ENCODE assay signal across 8 cellular contexts in genomic region chr15:63212050-63212973, GRCh38. TPM values are rescaled to one million over a fixed set of nuclear protein-coding genes. Genes with fewer than 3 reads are reported as not detected.
A peak's percentile ranks its signal among the peaks of the same experiment; 100 is the strongest.
DNase-seq lines count a peak whose midpoint lies in the region; ATAC-seq and TF ChIP-seq lines count a peak whose summit lies in the region.

No MANE protein-coding gene starts in this region.

- peak overlapping the region; percentile 3 for H3K4me3 ChIP-seq in LNCaP clone FGC (ENCODE audit: low read depth, low read length)

- peak overlapping the region; percentile 28 for H3K4me3 Mint-ChIP-seq in activated CD4-positive, alpha-beta T cell treated with anti-CD3 and anti-CD28 coated beads, Interleukin-2, amount 10 ng/mL, durations not matched to agents 7 days and 5 days
- peak overlapping the region; percentile 64 for H3K4me3 Mint-ChIP-seq in natural killer cell

- no peak for DNase-seq in activated CD4-positive, alpha-beta T cell treated with anti-CD3 and anti-CD28 coated beads, Interleukin-2, amount 10 ng/mL, durations not matched to agents 7 days and 5 days
- no peak for DNase-seq in activated CD4-positive, alpha-beta T cell treated with anti-CD3 and anti-CD28 coated beads for 4 hours
- DNase-seq in LNCaP clone FGC (ENCODE audit: low read depth) = peak; percentile 92
- DNase-seq in caudate nucleus (lab: John Stamatoyannopoulos, UW) = no peak
- DNase-seq in natural killer cell = no peak
- DNase-seq in DMS79 (lab: John Stamatoyannopoulos, UW) = no peak
- no peak for DNase-seq in NCI-H2227 treated with DMSO at 0.1 percent for 48 hours (lab: John Stamatoyannopoulos, UW)
- no peak for DNase-seq in NAMALWA (ENCODE audit: low spot score)

- ATAC-seq in natural killer cell = peak; percentile 17 to 66 (median 41)

- POLR2A ChIA-PET in activated CD4-positive, alpha-beta T cell treated with anti-CD3 and anti-CD28 coated beads, Interleukin-2, amount 10 ng/mL, durations not matched to agents 7 days and 5 days (lab: Charles Lee) = no interaction called here

- TF ChIP-seq CTCF in LNCaP clone FGC (IDR thresholded peaks at IDR 0.05; ENCODE audit: control insufficient read depth, extremely low read depth, insufficient read depth) (no peak), natural killer cell (IDR thresholded peaks at IDR 0.05) (no peak)

- H3K27ac Mint-ChIP-seq in activated CD4-positive, alpha-beta T cell treated with anti-CD3 and anti-CD28 coated beads, Interleukin-2, amount 10 ng/mL, durations not matched to agents 7 days and 5 days = peak overlapping the region; percentile 83
- peak overlapping the region; percentile 86 to 93 for H3K27ac Mint-ChIP-seq in natural killer cell

- H3K27ac ChIP-seq in caudate nucleus (ENCODE audit: low read depth, low read length) = peak overlapping the region; percentile 37

- H3K4me1 Mint-ChIP-seq in activated CD4-positive, alpha-beta T cell treated with anti-CD3 and anti-CD28 coated beads, Interleukin-2, amount 10 ng/mL, durations not matched to agents 7 days and 5 days = peaks cover 72% of the 10 kb centered on the region
- H3K4me1 Mint-ChIP-seq in natural killer cell = peaks cover 76 to 82% of the 10 kb centered on the region in 2 donors

- peaks cover 3% of the 10 kb centered on the region for H3K9me3 Mint-ChIP-seq in activated CD4-positive, alpha-beta T cell treated with anti-CD3 and anti-CD28 coated beads, Interleukin-2, amount 10 ng/mL, durations not matched to agents 7 days and 5 days
- no peaks in the 10 kb centered on the region for H3K9me3 Mint-ChIP-seq in natural killer cell

- CTCF ChIA-PET in activated CD4-positive, alpha-beta T cell treated with anti-CD3 and anti-CD28 coated beads, Interleukin-2, amount 10 ng/mL, durations not matched to agents 7 days and 5 days (lab: Charles Lee) = interaction anchor here (0.5 to 2.0 kb wide), 3 partner anchors 16 to 337 kb away, joined by 3 to 5 read pairs (median 3); no protein-coding TSS in a partner anchor

- peaks cover 31% of the 10 kb centered on the region for H3K36me3 Mint-ChIP-seq in activated CD4-positive, alpha-beta T cell treated with anti-CD3 and anti-CD28 coated beads, Interleukin-2, amount 10 ng/mL, durations not matched to agents 7 days and 5 days (ENCODE audit: low read depth)
- peaks cover 13% of the 10 kb centered on the region for H3K36me3 Mint-ChIP-seq in natural killer cell

- no peaks in the 10 kb centered on the region for H3K27me3 Mint-ChIP-seq in activated CD4-positive, alpha-beta T cell treated with anti-CD3 and anti-CD28 coated beads, Interleukin-2, amount 10 ng/mL, durations not matched to agents 7 days and 5 days
- H3K27me3 Mint-ChIP-seq in natural killer cell (ENCODE audit: low read depth in 2 of 2) = no peaks in the 10 kb centered on the region

- intact Hi-C loops in natural killer cell (cut with micrococcal nuclease) = loop anchor here (2.0 to 5.0 kb wide), 3 partner anchors 20 to 35 kb away; no protein-coding TSS in a partner anchor

RNA-seq across cellular contexts. Expression of gene RAB8B, which starts 22.9 kb away (rescaled TPM):
- total RNA-seq in activated CD4-positive, alpha-beta T cell treated with anti-CD3 and anti-CD28 coated beads, Interleukin-2, amount 10 ng/mL, durations not matched to agents 7 days and 5 days = 100 to 1,000 TPM; 115 to 150 TPM
- total RNA-seq in natural killer cell = 100 to 1,000 TPM; 128 to 155 (median 137) TPM

RNA-seq across cellular contexts. Expression of gene RPS27L, which starts 55.0 kb away (rescaled TPM):
- total RNA-seq in activated CD4-positive, alpha-beta T cell treated with anti-CD3 and anti-CD28 coated beads, Interleukin-2, amount 10 ng/mL, durations not matched to agents 7 days and 5 days = 100 to 1,000 TPM; 219 to 226 TPM
- total RNA-seq in natural killer cell = 10 to 100 TPM; 50.4 to 63.3 (median 52.2) TPM
